In genomic region chr13:102328909-102329308, GRCh38 we compare ENCODE assay signal across 17 cellular contexts.
DNase-seq lines count a peak whose midpoint lies in the region; ATAC-seq lines count a peak whose summit lies in the region.
"Had no signal": no experiment of that assay in that cellular context is flagged by ENCODE, and none has a peak within 500 bp of the region (broad histone marks: within the 10 kb centered on the region; RNA-seq: fewer than 3 reads in every experiment).

No MANE protein-coding gene starts in this region.

- CTCF ChIA-PET in activated CD4-positive, alpha-beta T cell treated with anti-CD3 and anti-CD28 coated beads, Interleukin-2, amount 10 ng/mL, durations not matched to agents 7 days and 5 days (lab: Charles Lee) = no interaction called here

- no peak overlapping the region for H3K27ac Mint-ChIP-seq in activated CD4-positive, alpha-beta T cell treated with anti-CD3 and anti-CD28 coated beads, Interleukin-2, amount 10 ng/mL, durations not matched to agents 7 days and 5 days
- H3K27ac Mint-ChIP-seq: nephron progenitor cell, progenitor cell of endocrine pancreas had no signal

- intact Hi-C loops in sciatic nerve (cut with DNase I) = no loop called here

- POLR2A ChIA-PET in activated CD4-positive, alpha-beta T cell treated with anti-CD3 and anti-CD28 coated beads, Interleukin-2, amount 10 ng/mL, durations not matched to agents 7 days and 5 days (lab: Charles Lee) = no interaction called here

- no peak overlapping the region for H3K4me3 Mint-ChIP-seq in activated CD4-positive, alpha-beta T cell treated with anti-CD3 and anti-CD28 coated beads, Interleukin-2, amount 10 ng/mL, durations not matched to agents 7 days and 5 days
- H3K4me3 Mint-ChIP-seq: nephron progenitor cell had no signal

- H3K27me3 Mint-ChIP-seq in activated CD4-positive, alpha-beta T cell treated with anti-CD3 and anti-CD28 coated beads, Interleukin-2, amount 10 ng/mL, durations not matched to agents 7 days and 5 days = no peaks in the 10 kb centered on the region
- H3K27me3 Mint-ChIP-seq: progenitor cell of endocrine pancreas had no signal

- DNase-seq in left lobe of liver (ENCODE audit: low spot score) (no peak), NOMO-1 treated with DMSO at 0.1 percent for 48 hours (lab: John Stamatoyannopoulos, UW; ENCODE audit: unreplicated experiment) (no peak), NCI-H526 treated with DMSO at 0.1 percent for 48 hours (lab: John Stamatoyannopoulos, UW) (no peak), sciatic nerve (ENCODE audit: low spot score) (no peak)
- DNase-seq in activated CD4-positive, alpha-beta T cell treated with anti-CD3 and anti-CD28 coated beads, Interleukin-2, amount 10 ng/mL, durations not matched to agents 7 days and 5 days = no peak
- DNase-seq: activated CD4-positive, CD25-positive, alpha-beta regulatory T cell; esophagus squamous epithelium; H7; mesendoderm; NCI-H146; NCI-H345; nephron progenitor cell; thyroid gland had no signal

- no peaks in the 10 kb centered on the region for H3K9me3 Mint-ChIP-seq in activated CD4-positive, alpha-beta T cell treated with anti-CD3 and anti-CD28 coated beads, Interleukin-2, amount 10 ng/mL, durations not matched to agents 7 days and 5 days
- H3K9me3 Mint-ChIP-seq: nephron progenitor cell had no signal

- no peaks in the 10 kb centered on the region for H3K4me1 Mint-ChIP-seq in activated CD4-positive, alpha-beta T cell treated with anti-CD3 and anti-CD28 coated beads, Interleukin-2, amount 10 ng/mL, durations not matched to agents 7 days and 5 days
- H3K4me1 Mint-ChIP-seq: nephron progenitor cell had no signal

- no peaks in the 10 kb centered on the region for H3K36me3 Mint-ChIP-seq in activated CD4-positive, alpha-beta T cell treated with anti-CD3 and anti-CD28 coated beads, Interleukin-2, amount 10 ng/mL, durations not matched to agents 7 days and 5 days (ENCODE audit: low read depth)

- ATAC-seq in GM18909 (IDR thresholded peaks at IDR 0.05; ENCODE audit: poor library complexity, unreplicated experiment) = peak; percentile 88
- peak; percentile 70 for ATAC-seq in GM21515 (IDR thresholded peaks at IDR 0.05; ENCODE audit: unreplicated experiment)
- ATAC-seq in HG03159 (IDR thresholded peaks at IDR 0.05; ENCODE audit: unreplicated experiment) = peak; percentile 82
- peak; percentile 89 for ATAC-seq in left lobe of liver
- ATAC-seq in sciatic nerve = no peak
